15 cellular contexts compared by ENCODE assay signal in the genomic region with DNA sequence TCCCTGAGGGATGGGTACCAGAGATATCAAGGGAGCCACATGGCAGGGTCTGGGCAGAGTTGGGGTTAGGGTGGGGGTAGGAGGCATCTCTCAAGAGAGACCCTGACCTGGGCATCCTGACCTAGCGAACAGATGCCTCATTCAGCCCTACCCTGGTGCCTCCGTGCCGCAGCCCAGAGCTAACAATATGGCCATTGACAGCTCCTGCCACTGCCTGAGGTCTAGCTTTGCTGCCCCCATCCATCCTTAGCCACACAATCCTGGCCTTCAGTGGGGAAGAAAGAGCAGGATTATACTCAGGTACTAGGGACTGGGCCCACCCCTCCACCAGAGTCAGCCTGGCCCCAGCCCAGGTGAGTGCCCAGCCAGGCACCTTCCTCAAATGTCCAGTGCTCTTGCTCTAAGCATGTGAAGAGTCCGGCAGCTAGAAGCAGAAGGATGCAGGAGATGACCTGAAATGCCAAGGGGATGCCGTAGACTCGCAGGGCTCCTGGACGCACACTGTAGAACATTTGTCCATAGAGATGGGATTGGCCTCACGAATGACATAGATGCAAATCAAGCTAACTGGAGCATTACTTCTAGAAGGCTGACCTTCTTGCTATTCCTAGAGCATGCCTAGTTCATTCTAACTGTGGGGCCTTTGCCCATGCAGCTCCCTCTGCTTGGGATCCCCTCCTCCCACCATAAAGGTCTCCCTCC. TPM values are rescaled to one million over a fixed set of nuclear protein-coding genes. Genes with fewer than 3 reads are reported as not detected.
A peak's percentile ranks its signal among the peaks of the same experiment; 100 is the strongest.
DNase-seq lines count a peak whose midpoint lies in the region.
"Had no signal": no experiment of that assay in that cellular context is flagged by ENCODE, and none has a peak within 500 bp of the region (broad histone marks: within the 10 kb centered on the region; RNA-seq: fewer than 3 reads in every experiment).

No MANE protein-coding gene starts in this region.

- H2BK5ac ChIP-seq in trophoblast cell (ENCODE audit: low read depth, low read length, poor library complexity): no peak overlapping the region

- no peak overlapping the region for H4K12ac ChIP-seq in trophoblast cell (ENCODE audit: low read depth, low read length)

- H4K8ac ChIP-seq in trophoblast cell (ENCODE audit: low read depth, low read length): peak overlapping the region; percentile 75

- no peak overlapping the region for H3K27ac ChIP-seq in trophoblast cell (ENCODE audit: low read depth, low read length)
- H3K27ac ChIP-seq in effector memory CD4-positive, alpha-beta T cell (ENCODE audit: insufficient read depth, low read length, poor library complexity, severe bottlenecking): no peak overlapping the region
- H3K27ac ChIP-seq: HL-60 had no signal

- H3K79me1 ChIP-seq in trophoblast cell (ENCODE audit: low read length): peaks cover 5% of the 10 kb centered on the region

- H3K9ac ChIP-seq in trophoblast cell (ENCODE audit: low read length): no peak overlapping the region

- H3K4ac ChIP-seq in trophoblast cell (ENCODE audit: low read depth, low read length): no peak overlapping the region

- no peak overlapping the region for H2BK120ac ChIP-seq in trophoblast cell (ENCODE audit: insufficient read depth, low read length, poor library complexity)

- peaks cover 0 to 6% of the 10 kb centered on the region in 2 experiments for H3K4me1 ChIP-seq in trophoblast cell (ENCODE audit: control insufficient read depth in 1 of 2, insufficient read depth in 2 of 2, low read length in 2 of 2)
- H3K4me1 ChIP-seq in effector memory CD4-positive, alpha-beta T cell (ENCODE audit: control insufficient read depth, insufficient read depth, low read length, poor library complexity, severe bottlenecking): no peaks in the 10 kb centered on the region
- H3K4me1 ChIP-seq: A549 had no signal

- no peak overlapping the region for H3K18ac ChIP-seq in trophoblast cell (ENCODE audit: low read length)

- no peak overlapping the region for H3K23ac ChIP-seq in trophoblast cell (ENCODE audit: low read length)

- no peak overlapping the region for H2BK12ac ChIP-seq in trophoblast cell (ENCODE audit: low read length)

- H3K4me3 ChIP-seq in trophoblast cell (ENCODE audit: low read depth, low read length): no peak overlapping the region
- no peak overlapping the region for H3K4me3 ChIP-seq in effector memory CD4-positive, alpha-beta T cell (ENCODE audit: insufficient read depth, low read depth, low read length, poor library complexity, severe bottlenecking)
- H3K4me3 ChIP-seq: A549 had no signal

- H3K14ac ChIP-seq in trophoblast cell (ENCODE audit: low read length): no peak overlapping the region

- peaks cover 2% of the 10 kb centered on the region for H3K9me3 ChIP-seq in trophoblast cell (ENCODE audit: insufficient read depth, low read depth, low read length)
- H3K9me3 ChIP-seq in effector memory CD4-positive, alpha-beta T cell (ENCODE audit: control insufficient read depth, low read length): no peaks in the 10 kb centered on the region
- H3K9me3 ChIP-seq: A549, BE2C had no signal

- H3K4me2 ChIP-seq in trophoblast cell (ENCODE audit: low read length): no peak overlapping the region
- H3K4me2 ChIP-seq: A549 had no signal

- H4K91ac ChIP-seq in trophoblast cell (ENCODE audit: low read depth, low read length): no peak overlapping the region

- H3K27me3 ChIP-seq in trophoblast cell (ENCODE audit: insufficient read depth, low read length): no peaks in the 10 kb centered on the region
- no peaks in the 10 kb centered on the region for H3K27me3 ChIP-seq in effector memory CD4-positive, alpha-beta T cell (replicated peaks; ENCODE audit: control insufficient read depth, insufficient read depth, low read length, poor library complexity, severe bottlenecking)
- H3K27me3 ChIP-seq: BE2C had no signal

- H3K79me2 ChIP-seq in trophoblast cell (ENCODE audit: control insufficient read depth, insufficient read depth, low read length, poor library complexity): no peaks in the 10 kb centered on the region

- peak overlapping the region; percentile 17 for H2AK5ac ChIP-seq in trophoblast cell (ENCODE audit: low read length)

- in situ Hi-C loops in SK-MEL-5 (cut with HindIII; ENCODE audit: low pct_unique_long_range_greater_than_20kb, low sequenced_read_pairs): no loop called here

- DNase-seq in COLO829 (ENCODE audit: low spot score) (peak; percentile 82), SK-MEL-5 (ENCODE audit: low read depth, low spot score) (peak; percentile 95), foreskin melanocyte (peak; percentile 56), trophoblast cell (no peak), NCI-H1694 (lab: John Stamatoyannopoulos, UW) (no peak), NOMO-1 treated with DMSO at 0.1 percent for 48 hours (lab: John Stamatoyannopoulos, UW; ENCODE audit: unreplicated experiment) (no peak)
- no peak for DNase-seq in effector memory CD4-positive, alpha-beta T cell
- DNase-seq: BE2C; Calu3; CD8-positive, alpha-beta memory T cell; DMS 273 treated with DMSO at 0.1 percent for 48 hours; HCEC 1CT; HFFc6 had no signal

- no peak overlapping the region for H2AFZ ChIP-seq in trophoblast cell (ENCODE audit: insufficient read depth, low read length, poor library complexity)

- H3K36me3 ChIP-seq in trophoblast cell (ENCODE audit: control insufficient read depth in 1 of 2, insufficient read depth in 2 of 2, low read length in 2 of 2): no peaks in the 10 kb centered on the region
- H3K36me3 ChIP-seq in effector memory CD4-positive, alpha-beta T cell (ENCODE audit: control insufficient read depth, insufficient read depth, low read length): no peaks in the 10 kb centered on the region
- H3K36me3 ChIP-seq: BE2C had no signal

- no CpG with 5 or more reads among the region's 8 CpGs for WGBS in trophoblast cell (ENCODE audit: extremely low coverage, insufficient coverage, insufficient read length)

RNA-seq across cellular contexts. Expression of a gene that starts 13.3 kb away (rescaled TPM):
- total RNA-seq in SK-MEL-5 (2014; rRNA removed; shearing (Covaris generic)): 21.5 and 21.6 TPM in 2 replicates
- polyA plus RNA-seq in SK-MEL-5 (2015; cell fraction: cytosol; rRNA removed): 47.4 and 49.2 TPM in 2 replicates
- polyA plus RNA-seq in SK-MEL-5 (2015; cell fraction: nucleus; rRNA removed): 15.3 and 31.8 TPM in 2 replicates
- polyA plus RNA-seq in trophoblast cell (2013): 413 and 416 TPM in 2 replicates

RNA-seq across cellular contexts. Expression of a gene that starts 23.0 kb away (rescaled TPM):
- 107 and 109 TPM in 2 replicates for total RNA-seq in SK-MEL-5 (2014; rRNA removed; shearing (Covaris generic))
- polyA plus RNA-seq in SK-MEL-5 (2015; cell fraction: cytosol; rRNA removed): 133 and 140 TPM in 2 replicates
- 322 and 357 TPM in 2 replicates for polyA plus RNA-seq in SK-MEL-5 (2015; cell fraction: nucleus; rRNA removed)
- polyA plus RNA-seq in trophoblast cell (2013): 15.7 and 17.4 TPM in 2 replicates

Comparison
In these comparisons a context has a peak if more than half of its experiments do, and no peak if none do; other contexts are left out.
1. DNase-seq: peak in COLO829 (single experiment), SK-MEL-5 (single experiment) and foreskin melanocyte (single experiment); none in trophoblast cell (0 of 2), effector memory CD4-positive, alpha-beta T cell (0 of 3), NCI-H1694 (single experiment) and NOMO-1 treated with DMSO at 0.1 percent for 48 hours (single experiment).